In the genomic region with DNA sequence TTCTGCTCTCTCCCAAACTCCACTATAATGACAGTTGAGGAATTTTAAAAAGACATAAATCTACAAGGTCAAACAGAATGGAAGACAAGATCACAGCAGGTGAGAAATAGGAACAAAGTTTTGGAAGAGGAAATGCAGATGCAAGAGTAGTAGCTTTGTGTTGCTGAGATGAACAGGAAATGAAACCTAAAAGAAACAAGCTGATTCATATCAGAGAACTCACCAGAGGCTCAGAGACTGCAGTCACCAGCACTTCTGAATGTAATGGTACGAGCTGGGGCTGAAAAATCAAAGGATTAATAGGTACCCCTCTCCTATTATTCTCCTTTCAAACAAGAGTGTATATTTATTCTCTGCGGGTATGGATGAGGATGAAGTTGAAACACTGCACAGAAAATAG, we compare ENCODE assay signal across 9 cellular contexts.
DNase-seq lines count a peak whose midpoint lies in the region; ATAC-seq, FAIRE-seq and TF ChIP-seq lines count a peak whose summit lies in the region.
"Had no signal": no experiment of that assay in that cellular context is flagged by ENCODE, and none has a peak within 500 bp of the region (broad histone marks: within the 10 kb centered on the region; RNA-seq: fewer than 3 reads in every experiment).

No MANE protein-coding gene starts in this region.

- H3K4me3 Mint-ChIP-seq in endothelial cell (ENCODE audit: unreplicated experiment) = no peak overlapping the region

- FAIRE-seq in urothelium cell line (lab: Jason Lieb, UNC) = no peak

- 55 to 78% methylated on average over 2 of the region's 2 CpGs for WGBS in gastroesophageal sphincter (ENCODE audit: low coverage in 1 of 2), 2 donors
- WGBS in sigmoid colon, 2 donors = 63 to 81% methylated on average over 2 of the region's 2 CpGs

- no peak for TF ChIP-seq CTCF in endothelial cell (IDR thresholded peaks at IDR 0.05; ENCODE audit: unreplicated experiment)
- no peak for TF ChIP-seq CTCF in gastroesophageal sphincter (IDR thresholded peaks at IDR 0.05)
- no peak for TF ChIP-seq CTCF in sigmoid colon (IDR thresholded peaks at IDR 0.05)

- DNase-seq in endothelial cell (ENCODE audit: low spot score) (no peak), urothelium cell line (ENCODE audit: low spot score) (no peak), T1000 (lab: John Stamatoyannopoulos, UW) (no peak), sigmoid colon (no peak)
- DNase-seq: caudate nucleus had no signal

- H3K4me1 ChIP-seq in gastroesophageal sphincter (no peaks in the 10 kb centered on the region), sigmoid colon (no peaks in the 10 kb centered on the region)

- H3K4me3 ChIP-seq in gastroesophageal sphincter (no peak overlapping the region), sigmoid colon (no peak overlapping the region)

- no peak for TF ChIP-seq EP300 in gastroesophageal sphincter (IDR thresholded peaks at IDR 0.05)
- TF ChIP-seq EP300 in sigmoid colon (IDR thresholded peaks at IDR 0.05) = no peak

- TF ChIP-seq POLR2A in gastroesophageal sphincter (IDR thresholded peaks at IDR 0.05) (no peak), sigmoid colon (IDR thresholded peaks at IDR 0.05) (no peak)

- H3K27me3 ChIP-seq in gastroesophageal sphincter = no peaks in the 10 kb centered on the region
- H3K27me3 ChIP-seq in sigmoid colon = no peaks in the 10 kb centered on the region

- peak; percentile 99 for ATAC-seq in GM18502 (IDR thresholded peaks at IDR 0.05; ENCODE audit: poor library complexity, unreplicated experiment)
- ATAC-seq in GM21528 (IDR thresholded peaks at IDR 0.05; ENCODE audit: low FRiP score, unreplicated experiment) = peak; percentile 98
- ATAC-seq in HG03565 (IDR thresholded peaks at IDR 0.05; ENCODE audit: unreplicated experiment) = peak; percentile 97
- ATAC-seq in gastroesophageal sphincter = no peak

- H3K27me3 Mint-ChIP-seq in endothelial cell (ENCODE audit: unreplicated experiment) = peaks cover 1% of the 10 kb centered on the region

- intact Hi-C loops in sigmoid colon (cut with DNase I) = no loop called here

- H3K27ac ChIP-seq in gastroesophageal sphincter = no peak overlapping the region
- no peak overlapping the region for H3K27ac ChIP-seq in sigmoid colon

- peak overlapping the region; percentile 17 for H3K27ac Mint-ChIP-seq in endothelial cell (ENCODE audit: unreplicated experiment)

- H3K9me3 Mint-ChIP-seq in endothelial cell (ENCODE audit: unreplicated experiment) = no peaks in the 10 kb centered on the region

- peaks cover 26% of the 10 kb centered on the region for H3K4me1 Mint-ChIP-seq in endothelial cell (ENCODE audit: unreplicated experiment)

- peaks cover 0 to 4% (median 0%) of the 10 kb centered on the region in 3 donors for H3K9me3 ChIP-seq in gastroesophageal sphincter
- H3K9me3 ChIP-seq in sigmoid colon = peaks cover 0 to 2% (median 0%) of the 10 kb centered on the region in 4 donors

- H3K36me3 ChIP-seq in gastroesophageal sphincter = no peaks in the 10 kb centered on the region
- no peaks in the 10 kb centered on the region for H3K36me3 ChIP-seq in sigmoid colon

- H3K36me3 Mint-ChIP-seq in endothelial cell (ENCODE audit: low read depth, unreplicated experiment) = no peaks in the 10 kb centered on the region
